In the genomic region with DNA sequence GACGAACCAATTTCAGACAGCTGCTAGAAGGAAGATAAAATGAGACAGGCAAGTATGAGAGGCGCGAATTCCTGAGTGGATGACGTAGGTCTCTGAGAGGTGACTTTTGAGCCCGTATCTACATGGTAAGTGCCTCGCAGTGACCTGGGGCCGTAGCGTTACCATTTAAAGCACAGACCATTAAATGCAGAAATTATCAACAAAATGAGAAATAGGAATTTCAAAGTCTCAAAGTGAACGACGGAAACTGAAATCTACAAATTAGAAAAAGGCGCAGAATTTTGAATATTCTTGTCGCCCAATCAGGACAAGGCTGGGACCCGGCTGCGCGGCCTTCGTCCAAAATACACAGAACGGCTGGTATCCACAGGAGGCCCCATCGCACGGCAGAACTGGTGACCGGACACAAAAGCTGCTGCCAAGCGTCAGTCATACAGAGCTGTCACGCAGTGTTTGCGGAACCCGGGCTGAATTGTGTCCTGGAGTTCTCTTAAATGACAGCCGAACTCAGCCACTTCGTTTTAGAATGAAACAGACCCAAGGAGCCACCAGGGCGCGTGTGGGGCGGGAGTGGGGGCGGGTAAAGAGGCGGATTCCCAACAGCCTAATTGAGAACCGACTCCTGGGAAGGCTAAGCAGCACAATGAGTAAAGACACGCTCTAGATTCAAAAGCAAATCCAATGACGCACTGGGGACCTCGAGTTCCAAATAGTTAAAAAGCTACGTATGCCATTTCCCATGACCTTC, we compare ENCODE assay signal across 1 cellular context.
TF ChIP-seq lines count a peak whose summit lies in the region.

No MANE protein-coding gene starts in this region.

TF ChIP-seq in GM12878, 131 proteins besides CTCF, POLR2A, EP300 and RAD21 (continued from another document):
- TF ChIP-seq, protein P1, sequence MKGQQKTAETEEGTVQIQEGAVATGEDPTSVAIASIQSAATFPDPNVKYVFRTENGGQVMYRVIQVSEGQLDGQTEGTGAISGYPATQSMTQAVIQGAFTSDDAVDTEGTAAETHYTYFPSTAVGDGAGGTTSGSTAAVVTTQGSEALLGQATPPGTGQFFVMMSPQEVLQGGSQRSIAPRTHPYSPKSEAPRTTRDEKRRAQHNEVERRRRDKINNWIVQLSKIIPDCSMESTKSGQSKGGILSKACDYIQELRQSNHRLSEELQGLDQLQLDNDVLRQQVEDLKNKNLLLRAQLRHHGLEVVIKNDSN (IDR thresholded peaks at IDR 0.05; ENCODE audit: borderline replicate concordance, extremely low read length, insufficient read depth, low read depth, low read length): no peak
- no peak for TF ChIP-seq TARDBP (IDR thresholded peaks at IDR 0.05; ENCODE audit: borderline replicate concordance)
- no peak for TF ChIP-seq ZNF274 (IDR thresholded peaks at IDR 0.05; ENCODE audit: insufficient read depth, insufficient read length)
- no peak for TF ChIP-seq PML (IDR thresholded peaks at IDR 0.05; ENCODE audit: low read length)
- TF ChIP-seq YBX1 (IDR thresholded peaks at IDR 0.05): no peak
- no peak for TF ChIP-seq GATAD2B (conservative IDR thresholded peaks at IDR 0.05; ENCODE audit: low read depth)
- peak; percentile 84 for TF ChIP-seq POLR2AphosphoS5 (IDR thresholded peaks at IDR 0.05; ENCODE audit: low read length)
- TF ChIP-seq NFXL1 (IDR thresholded peaks at IDR 0.05; ENCODE audit: borderline replicate concordance): no peak
- TF ChIP-seq ZNF217 (IDR thresholded peaks at IDR 0.05): no peak
- no peak; a peak in 1 of 4 replicates for TF ChIP-seq BHLHE40 (IDR thresholded peaks at IDR 0.05; ENCODE audit: borderline replicate concordance in 1 of 2, low read depth in 2 of 2, low read length in 1 of 2)
- TF ChIP-seq CREB1 (IDR thresholded peaks at IDR 0.05; ENCODE audit: low read depth): peak; percentile 57
- TF ChIP-seq KAT2A (conservative IDR thresholded peaks at IDR 0.05; ENCODE audit: control insufficient read depth, low read depth, low read length): 0 out of 2 replicates have a peak, but pooled peaks have one; percentile 31
- TF ChIP-seq, protein P2, sequence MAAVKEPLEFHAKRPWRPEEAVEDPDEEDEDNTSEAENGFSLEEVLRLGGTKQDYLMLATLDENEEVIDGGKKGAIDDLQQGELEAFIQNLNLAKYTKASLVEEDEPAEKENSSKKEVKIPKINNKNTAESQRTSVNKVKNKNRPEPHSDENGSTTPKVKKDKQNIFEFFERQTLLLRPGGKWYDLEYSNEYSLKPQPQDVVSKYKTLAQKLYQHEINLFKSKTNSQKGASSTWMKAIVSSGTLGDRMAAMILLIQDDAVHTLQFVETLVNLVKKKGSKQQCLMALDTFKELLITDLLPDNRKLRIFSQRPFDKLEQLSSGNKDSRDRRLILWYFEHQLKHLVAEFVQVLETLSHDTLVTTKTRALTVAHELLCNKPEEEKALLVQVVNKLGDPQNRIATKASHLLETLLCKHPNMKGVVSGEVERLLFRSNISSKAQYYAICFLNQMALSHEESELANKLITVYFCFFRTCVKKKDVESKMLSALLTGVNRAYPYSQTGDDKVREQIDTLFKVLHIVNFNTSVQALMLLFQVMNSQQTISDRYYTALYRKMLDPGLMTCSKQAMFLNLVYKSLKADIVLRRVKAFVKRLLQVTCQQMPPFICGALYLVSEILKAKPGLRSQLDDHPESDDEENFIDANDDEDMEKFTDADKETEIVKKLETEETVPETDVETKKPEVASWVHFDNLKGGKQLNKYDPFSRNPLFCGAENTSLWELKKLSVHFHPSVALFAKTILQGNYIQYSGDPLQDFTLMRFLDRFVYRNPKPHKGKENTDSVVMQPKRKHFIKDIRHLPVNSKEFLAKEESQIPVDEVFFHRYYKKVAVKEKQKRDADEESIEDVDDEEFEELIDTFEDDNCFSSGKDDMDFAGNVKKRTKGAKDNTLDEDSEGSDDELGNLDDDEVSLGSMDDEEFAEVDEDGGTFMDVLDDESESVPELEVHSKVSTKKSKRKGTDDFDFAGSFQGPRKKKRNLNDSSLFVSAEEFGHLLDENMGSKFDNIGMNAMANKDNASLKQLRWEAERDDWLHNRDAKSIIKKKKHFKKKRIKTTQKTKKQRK (IDR thresholded peaks at IDR 0.05; ENCODE audit: low read depth, low read length): no peak
- TF ChIP-seq BCL11A (IDR thresholded peaks at IDR 0.05; ENCODE audit: low read depth, low read length): no peak
- peak; percentile 7; the same call in 1 of the 2 replicates for TF ChIP-seq MYB (IDR thresholded peaks at IDR 0.05; ENCODE audit: borderline replicate concordance, low read depth, low read length)
- TF ChIP-seq, protein P3, sequence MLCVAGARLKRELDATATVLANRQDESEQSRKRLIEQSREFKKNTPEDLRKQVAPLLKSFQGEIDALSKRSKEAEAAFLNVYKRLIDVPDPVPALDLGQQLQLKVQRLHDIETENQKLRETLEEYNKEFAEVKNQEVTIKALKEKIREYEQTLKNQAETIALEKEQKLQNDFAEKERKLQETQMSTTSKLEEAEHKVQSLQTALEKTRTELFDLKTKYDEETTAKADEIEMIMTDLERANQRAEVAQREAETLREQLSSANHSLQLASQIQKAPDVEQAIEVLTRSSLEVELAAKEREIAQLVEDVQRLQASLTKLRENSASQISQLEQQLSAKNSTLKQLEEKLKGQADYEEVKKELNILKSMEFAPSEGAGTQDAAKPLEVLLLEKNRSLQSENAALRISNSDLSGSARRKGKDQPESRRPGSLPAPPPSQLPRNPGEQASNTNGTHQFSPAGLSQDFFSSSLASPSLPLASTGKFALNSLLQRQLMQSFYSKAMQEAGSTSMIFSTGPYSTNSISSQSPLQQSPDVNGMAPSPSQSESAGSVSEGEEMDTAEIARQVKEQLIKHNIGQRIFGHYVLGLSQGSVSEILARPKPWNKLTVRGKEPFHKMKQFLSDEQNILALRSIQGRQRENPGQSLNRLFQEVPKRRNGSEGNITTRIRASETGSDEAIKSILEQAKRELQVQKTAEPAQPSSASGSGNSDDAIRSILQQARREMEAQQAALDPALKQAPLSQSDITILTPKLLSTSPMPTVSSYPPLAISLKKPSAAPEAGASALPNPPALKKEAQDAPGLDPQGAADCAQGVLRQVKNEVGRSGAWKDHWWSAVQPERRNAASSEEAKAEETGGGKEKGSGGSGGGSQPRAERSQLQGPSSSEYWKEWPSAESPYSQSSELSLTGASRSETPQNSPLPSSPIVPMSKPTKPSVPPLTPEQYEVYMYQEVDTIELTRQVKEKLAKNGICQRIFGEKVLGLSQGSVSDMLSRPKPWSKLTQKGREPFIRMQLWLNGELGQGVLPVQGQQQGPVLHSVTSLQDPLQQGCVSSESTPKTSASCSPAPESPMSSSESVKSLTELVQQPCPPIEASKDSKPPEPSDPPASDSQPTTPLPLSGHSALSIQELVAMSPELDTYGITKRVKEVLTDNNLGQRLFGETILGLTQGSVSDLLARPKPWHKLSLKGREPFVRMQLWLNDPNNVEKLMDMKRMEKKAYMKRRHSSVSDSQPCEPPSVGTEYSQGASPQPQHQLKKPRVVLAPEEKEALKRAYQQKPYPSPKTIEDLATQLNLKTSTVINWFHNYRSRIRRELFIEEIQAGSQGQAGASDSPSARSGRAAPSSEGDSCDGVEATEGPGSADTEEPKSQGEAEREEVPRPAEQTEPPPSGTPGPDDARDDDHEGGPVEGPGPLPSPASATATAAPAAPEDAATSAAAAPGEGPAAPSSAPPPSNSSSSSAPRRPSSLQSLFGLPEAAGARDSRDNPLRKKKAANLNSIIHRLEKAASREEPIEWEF (IDR thresholded peaks at IDR 0.05; ENCODE audit: insufficient replicate concordance, low read depth, low read length): no peak
- TF ChIP-seq, protein P4, sequence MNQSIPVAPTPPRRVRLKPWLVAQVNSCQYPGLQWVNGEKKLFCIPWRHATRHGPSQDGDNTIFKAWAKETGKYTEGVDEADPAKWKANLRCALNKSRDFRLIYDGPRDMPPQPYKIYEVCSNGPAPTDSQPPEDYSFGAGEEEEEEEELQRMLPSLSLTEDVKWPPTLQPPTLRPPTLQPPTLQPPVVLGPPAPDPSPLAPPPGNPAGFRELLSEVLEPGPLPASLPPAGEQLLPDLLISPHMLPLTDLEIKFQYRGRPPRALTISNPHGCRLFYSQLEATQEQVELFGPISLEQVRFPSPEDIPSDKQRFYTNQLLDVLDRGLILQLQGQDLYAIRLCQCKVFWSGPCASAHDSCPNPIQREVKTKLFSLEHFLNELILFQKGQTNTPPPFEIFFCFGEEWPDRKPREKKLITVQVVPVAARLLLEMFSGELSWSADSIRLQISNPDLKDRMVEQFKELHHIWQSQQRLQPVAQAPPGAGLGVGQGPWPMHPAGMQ (IDR thresholded peaks at IDR 0.05; ENCODE audit: borderline replicate concordance): no peak
- TF ChIP-seq EGR1 (IDR thresholded peaks at IDR 0.05; ENCODE audit: borderline replicate concordance in 1 of 2, low read depth in 2 of 2, low read length in 2 of 2): peak in 1 of 2 experiments; percentile 41; a peak in 2 of 3 replicates
- TF ChIP-seq IRF4 (IDR thresholded peaks at IDR 0.05; ENCODE audit: low read depth, low read length): no peak
- TF ChIP-seq, protein P5, sequence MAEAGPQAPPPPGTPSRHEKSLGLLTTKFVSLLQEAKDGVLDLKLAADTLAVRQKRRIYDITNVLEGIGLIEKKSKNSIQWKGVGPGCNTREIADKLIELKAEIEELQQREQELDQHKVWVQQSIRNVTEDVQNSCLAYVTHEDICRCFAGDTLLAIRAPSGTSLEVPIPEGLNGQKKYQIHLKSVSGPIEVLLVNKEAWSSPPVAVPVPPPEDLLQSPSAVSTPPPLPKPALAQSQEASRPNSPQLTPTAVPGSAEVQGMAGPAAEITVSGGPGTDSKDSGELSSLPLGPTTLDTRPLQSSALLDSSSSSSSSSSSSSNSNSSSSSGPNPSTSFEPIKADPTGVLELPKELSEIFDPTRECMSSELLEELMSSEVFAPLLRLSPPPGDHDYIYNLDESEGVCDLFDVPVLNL (IDR thresholded peaks at IDR 0.05; ENCODE audit: low read depth, low read length): peak; percentile 68; the same call in 1 of the 2 replicates
- peak; percentile 46; the same call in 1 of the 2 replicates for TF ChIP-seq TCF12 (IDR thresholded peaks at IDR 0.05; ENCODE audit: low read depth, low read length)
- TF ChIP-seq, protein P6, sequence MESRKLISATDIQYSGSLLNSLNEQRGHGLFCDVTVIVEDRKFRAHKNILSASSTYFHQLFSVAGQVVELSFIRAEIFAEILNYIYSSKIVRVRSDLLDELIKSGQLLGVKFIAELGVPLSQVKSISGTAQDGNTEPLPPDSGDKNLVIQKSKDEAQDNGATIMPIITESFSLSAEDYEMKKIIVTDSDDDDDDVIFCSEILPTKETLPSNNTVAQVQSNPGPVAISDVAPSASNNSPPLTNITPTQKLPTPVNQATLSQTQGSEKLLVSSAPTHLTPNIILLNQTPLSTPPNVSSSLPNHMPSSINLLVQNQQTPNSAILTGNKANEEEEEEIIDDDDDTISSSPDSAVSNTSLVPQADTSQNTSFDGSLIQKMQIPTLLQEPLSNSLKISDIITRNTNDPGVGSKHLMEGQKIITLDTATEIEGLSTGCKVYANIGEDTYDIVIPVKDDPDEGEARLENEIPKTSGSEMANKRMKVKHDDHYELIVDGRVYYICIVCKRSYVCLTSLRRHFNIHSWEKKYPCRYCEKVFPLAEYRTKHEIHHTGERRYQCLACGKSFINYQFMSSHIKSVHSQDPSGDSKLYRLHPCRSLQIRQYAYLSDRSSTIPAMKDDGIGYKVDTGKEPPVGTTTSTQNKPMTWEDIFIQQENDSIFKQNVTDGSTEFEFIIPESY (IDR thresholded peaks at IDR 0.05): no peak
- no peak for TF ChIP-seq PAX8 (IDR thresholded peaks at IDR 0.05)
- TF ChIP-seq STAT3 (IDR thresholded peaks at IDR 0.05; ENCODE audit: low read depth, low read length): no peak
- TF ChIP-seq, protein P7, sequence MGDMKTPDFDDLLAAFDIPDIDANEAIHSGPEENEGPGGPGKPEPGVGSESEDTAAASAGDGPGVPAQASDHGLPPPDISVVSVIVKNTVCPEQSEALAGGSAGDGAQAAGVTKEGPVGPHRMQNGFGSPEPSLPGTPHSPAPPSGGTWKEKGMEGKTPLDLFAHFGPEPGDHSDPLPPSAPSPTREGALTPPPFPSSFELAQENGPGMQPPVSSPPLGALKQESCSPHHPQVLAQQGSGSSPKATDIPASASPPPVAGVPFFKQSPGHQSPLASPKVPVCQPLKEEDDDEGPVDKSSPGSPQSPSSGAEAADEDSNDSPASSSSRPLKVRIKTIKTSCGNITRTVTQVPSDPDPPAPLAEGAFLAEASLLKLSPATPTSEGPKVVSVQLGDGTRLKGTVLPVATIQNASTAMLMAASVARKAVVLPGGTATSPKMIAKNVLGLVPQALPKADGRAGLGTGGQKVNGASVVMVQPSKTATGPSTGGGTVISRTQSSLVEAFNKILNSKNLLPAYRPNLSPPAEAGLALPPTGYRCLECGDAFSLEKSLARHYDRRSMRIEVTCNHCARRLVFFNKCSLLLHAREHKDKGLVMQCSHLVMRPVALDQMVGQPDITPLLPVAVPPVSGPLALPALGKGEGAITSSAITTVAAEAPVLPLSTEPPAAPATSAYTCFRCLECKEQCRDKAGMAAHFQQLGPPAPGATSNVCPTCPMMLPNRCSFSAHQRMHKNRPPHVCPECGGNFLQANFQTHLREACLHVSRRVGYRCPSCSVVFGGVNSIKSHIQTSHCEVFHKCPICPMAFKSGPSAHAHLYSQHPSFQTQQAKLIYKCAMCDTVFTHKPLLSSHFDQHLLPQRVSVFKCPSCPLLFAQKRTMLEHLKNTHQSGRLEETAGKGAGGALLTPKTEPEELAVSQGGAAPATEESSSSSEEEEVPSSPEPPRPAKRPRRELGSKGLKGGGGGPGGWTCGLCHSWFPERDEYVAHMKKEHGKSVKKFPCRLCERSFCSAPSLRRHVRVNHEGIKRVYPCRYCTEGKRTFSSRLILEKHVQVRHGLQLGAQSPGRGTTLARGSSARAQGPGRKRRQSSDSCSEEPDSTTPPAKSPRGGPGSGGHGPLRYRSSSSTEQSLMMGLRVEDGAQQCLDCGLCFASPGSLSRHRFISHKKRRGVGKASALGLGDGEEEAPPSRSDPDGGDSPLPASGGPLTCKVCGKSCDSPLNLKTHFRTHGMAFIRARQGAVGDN (IDR thresholded peaks at IDR 0.05): no peak; the same call in 1 of the 2 replicates
- TF ChIP-seq JUNB (IDR thresholded peaks at IDR 0.05): 0 out of 2 replicates have a peak, but pooled peaks have one; percentile 4
- no peak for TF ChIP-seq MTA2 (IDR thresholded peaks at IDR 0.05; ENCODE audit: low read depth)
- no peak for TF ChIP-seq FOS (IDR thresholded peaks at IDR 0.05; ENCODE audit: borderline replicate concordance, extremely low read depth, insufficient read length)
- no peak for TF ChIP-seq NRF1 (conservative IDR thresholded peaks at IDR 0.05; ENCODE audit: low read depth, low read length)
- TF ChIP-seq GABPA (IDR thresholded peaks at IDR 0.05; ENCODE audit: low read depth): no peak
